In genomic region chr1:117698398-117699160, GRCh38 we compare ENCODE assay signal across 2 cellular contexts.
TF ChIP-seq lines count a peak whose summit lies in the region.

No MANE protein-coding gene starts in this region.

TF ChIP-seq in SK-N-SH treated with all-trans-retinoic acid at 6 μM for 48 hours, 23 proteins besides CTCF, POLR2A, EP300 and RAD21 (continued from another document):
- TF ChIP-seq PATZ1 (CRISPR knock-in tag; IDR thresholded peaks at IDR 0.05; ENCODE audit: borderline replicate concordance): no peak
- TF ChIP-seq ZFP3 (CRISPR knock-in tag; IDR thresholded peaks at IDR 0.05): 0 out of 2 replicates have a peak, but pooled peaks have one; percentile 8
TF ChIP-seq in SK-N-SH treated with all-trans-retinoic acid at 6 μM for 48 hours: peak in this region for 3.

TF ChIP-seq in SK-N-SH, 30 proteins besides CTCF, POLR2A, EP300 and RAD21 (continued from another document):
- TF ChIP-seq GABPA (IDR thresholded peaks at IDR 0.05; ENCODE audit: low read depth) (no peak), FOXJ3 (CRISPR knock-in tag; IDR thresholded peaks at IDR 0.05) (no peak), EZH2phosphoT487 (IDR thresholded peaks at IDR 0.05; ENCODE audit: borderline replicate concordance, low read depth) (no peak), CHD2 (IDR thresholded peaks at IDR 0.05; ENCODE audit: low read length, partially characterized antibody) (no peak), SMC3 (IDR thresholded peaks at IDR 0.05; ENCODE audit: low read depth, low read length) (no peak), MEF2A (IDR thresholded peaks at IDR 0.05; ENCODE audit: borderline replicate concordance, low read depth) (no peak), TEAD4 (IDR thresholded peaks at IDR 0.05; ENCODE audit: borderline replicate concordance, insufficient read depth) (no peak), FOXM1 (IDR thresholded peaks at IDR 0.05; ENCODE audit: low read depth) (no peak)
- TF ChIP-seq, protein P1, sequence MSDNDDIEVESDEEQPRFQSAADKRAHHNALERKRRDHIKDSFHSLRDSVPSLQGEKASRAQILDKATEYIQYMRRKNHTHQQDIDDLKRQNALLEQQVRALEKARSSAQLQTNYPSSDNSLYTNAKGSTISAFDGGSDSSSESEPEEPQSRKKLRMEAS (IDR thresholded peaks at IDR 0.05; ENCODE audit: low read depth): no peak
